Comparison of ENCODE assay signal across 21 cellular contexts in the genomic region with DNA sequence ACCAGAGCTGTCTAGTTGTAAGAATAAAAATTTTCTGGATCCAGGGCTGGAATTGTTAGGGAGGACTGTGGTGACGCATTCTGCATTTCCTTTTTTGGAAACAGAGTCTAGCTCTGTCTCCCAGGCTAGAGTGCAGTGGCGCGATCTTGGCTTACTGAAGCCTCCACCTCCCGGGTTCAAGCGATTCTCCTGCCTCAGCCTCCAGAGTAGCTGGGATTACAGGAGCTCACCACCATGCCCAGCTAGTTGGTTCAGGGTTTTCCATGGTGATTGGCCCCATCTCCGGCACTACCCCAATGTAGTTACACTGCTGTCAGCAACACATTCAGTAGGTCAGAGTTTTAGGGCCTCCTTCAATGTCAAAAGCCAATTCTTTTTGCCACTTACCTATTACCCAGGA. TPM values are rescaled to one million over a fixed set of nuclear protein-coding genes. Genes with fewer than 3 reads are reported as not detected.
DNase-seq lines count a peak whose midpoint lies in the region; ATAC-seq, FAIRE-seq and TF ChIP-seq lines count a peak whose summit lies in the region.
"Had no signal": no experiment of that assay in that cellular context is flagged by ENCODE, and none has a peak within 500 bp of the region (broad histone marks: within the 10 kb centered on the region; RNA-seq: fewer than 3 reads in every experiment).

No MANE protein-coding gene starts in this region.

- no peak overlapping the region for H4K91ac ChIP-seq in neuronal stem cell (ENCODE audit: low read depth, low read length, poor library complexity)

- H2BK120ac ChIP-seq in neuronal stem cell (ENCODE audit: low read depth, low read length) = no peak overlapping the region

- FAIRE-seq in GM12891 (lab: Jason Lieb, UNC) = no peak

- peak overlapping the region; percentile 73 for H3K27ac ChIP-seq in HUES48 (ENCODE audit: low read depth, low read length)
- H3K27ac ChIP-seq in epithelial cell of prostate = peak overlapping the region; percentile 86
- no peak overlapping the region for H3K27ac ChIP-seq in neural progenitor cell
- no peak overlapping the region for H3K27ac ChIP-seq in neuronal stem cell (replicated peaks; ENCODE audit: low read length)
- H3K27ac ChIP-seq: BLaER1 treated with 17β-estradiol and CSF1 and Interleukin-3, amounts not matched to agents 10 nM and 100 nM; transverse colon had no signal

- H4K8ac ChIP-seq in neuronal stem cell (ENCODE audit: low read depth, low read length) = no peak overlapping the region

- H3K9me3 Mint-ChIP-seq in neural progenitor cell = peaks cover 9% of the 10 kb centered on the region
- no peaks in the 10 kb centered on the region for H3K9me3 Mint-ChIP-seq in activated T-helper 17 cell treated with anti-CD3 and anti-CD28 coated beads, Interleukin-2, amount 50 U/mL, for 72 hours
- H3K9me3 Mint-ChIP-seq: WTC11 had no signal

- no peak overlapping the region for H2AK5ac ChIP-seq in neuronal stem cell (ENCODE audit: low read depth, low read length)

- H3K18ac ChIP-seq in neuronal stem cell (ENCODE audit: low read length) = no peak overlapping the region

- H2BK15ac ChIP-seq in neuronal stem cell (ENCODE audit: low read length) = no peak overlapping the region

- H3K27ac Mint-ChIP-seq in neural progenitor cell = peak overlapping the region; percentile 76
- no peak overlapping the region for H3K27ac Mint-ChIP-seq in activated T-helper 17 cell treated with anti-CD3 and anti-CD28 coated beads, Interleukin-2, amount 50 U/mL, for 72 hours
- H3K27ac Mint-ChIP-seq: memory B cell, WTC11 had no signal

- TF ChIP-seq POLR2A in GM12891 (IDR thresholded peaks at IDR 0.05; ENCODE audit: low read depth, low read length) = no peak

- no peaks in the 10 kb centered on the region for H4K20me1 ChIP-seq in neural progenitor cell (ENCODE audit: low read depth)

- H3K9me3 ChIP-seq in HUES48 (ENCODE audit: control insufficient read depth, insufficient read depth, low read length) (no peaks in the 10 kb centered on the region), neural progenitor cell (ENCODE audit: low read depth) (no peaks in the 10 kb centered on the region), neuronal stem cell (replicated peaks in 1 of 2; ENCODE audit: control insufficient read depth in 2 of 2, insufficient read depth in 1 of 2, low read depth in 1 of 2, low read length in 2 of 2) (peaks cover 0 to 5% of the 10 kb centered on the region in 2 donors)
- H3K9me3 ChIP-seq: SK-N-SH, transverse colon had no signal

- H3K4me1 ChIP-seq in HUES48 (ENCODE audit: control insufficient read depth, insufficient read depth, low read length) = peaks cover 24% of the 10 kb centered on the region
- peaks cover 57% of the 10 kb centered on the region for H3K4me1 ChIP-seq in neural progenitor cell
- peaks cover 29 to 30% of the 10 kb centered on the region in 2 donors for H3K4me1 ChIP-seq in neuronal stem cell (ENCODE audit: control insufficient read depth in 2 of 2, insufficient read depth in 1 of 2, low read depth in 1 of 2, low read length in 2 of 2)
- H3K4me1 ChIP-seq: transverse colon had no signal

- no peak overlapping the region for H3K4me2 ChIP-seq in neural progenitor cell
- H3K4me2 ChIP-seq in neuronal stem cell (ENCODE audit: insufficient read depth, low read length, poor library complexity, severe bottlenecking) = no peak overlapping the region

- no peak overlapping the region for H3K9ac ChIP-seq in HUES48 (ENCODE audit: low read depth, low read length)
- H3K9ac ChIP-seq in neural progenitor cell = no peak overlapping the region
- H3K9ac ChIP-seq in neuronal stem cell (ENCODE audit: low read depth, low read length, poor library complexity) = no peak overlapping the region
- H3K9ac ChIP-seq: BLaER1 treated with 17β-estradiol and CSF1 and Interleukin-3, amounts not matched to agents 10 nM and 100 nM had no signal

- no peak overlapping the region for H2BK12ac ChIP-seq in neuronal stem cell (ENCODE audit: low read length)

- H3K4ac ChIP-seq in neuronal stem cell (ENCODE audit: low read length) = no peak overlapping the region

- no peak overlapping the region for H3K23ac ChIP-seq in neuronal stem cell (ENCODE audit: low read depth, low read length, poor library complexity)

- no peak for ATAC-seq in activated T-helper 17 cell treated with anti-CD3 and anti-CD28 coated beads, Interleukin-2, amount 50 U/mL, for 72 hours (replicated peaks)
- ATAC-seq: right cardiac atrium had no signal

- peaks cover 81% of the 10 kb centered on the region for H3K4me1 Mint-ChIP-seq in neural progenitor cell
- H3K4me1 Mint-ChIP-seq in activated T-helper 17 cell treated with anti-CD3 and anti-CD28 coated beads, Interleukin-2, amount 50 U/mL, for 72 hours = peaks cover 6% of the 10 kb centered on the region

- H2BK5ac ChIP-seq in neuronal stem cell (ENCODE audit: low read length) = no peak overlapping the region

- no peak overlapping the region for H3K4me3 ChIP-seq in HUES48 (ENCODE audit: low read depth, low read length)
- no peak overlapping the region for H3K4me3 ChIP-seq in neural progenitor cell
- no peak overlapping the region for H3K4me3 ChIP-seq in neuronal stem cell (ENCODE audit: low read length in 2 of 2)
- H3K4me3 ChIP-seq: BLaER1 treated with 17β-estradiol and CSF1 and Interleukin-3, amounts not matched to agents 10 nM and 100 nM; transverse colon had no signal

- H3K36me3 Mint-ChIP-seq in neural progenitor cell = peaks cover 3% of the 10 kb centered on the region
- no peaks in the 10 kb centered on the region for H3K36me3 Mint-ChIP-seq in activated T-helper 17 cell treated with anti-CD3 and anti-CD28 coated beads, Interleukin-2, amount 50 U/mL, for 72 hours (ENCODE audit: low read depth)
- H3K36me3 Mint-ChIP-seq: memory B cell, WTC11 had no signal

- WGBS in neuronal stem cell (ENCODE audit: extremely low coverage in 2 of 2, insufficient read length in 2 of 2, insufficient replicate concordance in 1 of 2), 2 donors = no CpG with 5 or more reads among the region's 6 CpGs

- H3K79me2 ChIP-seq in neural progenitor cell (ENCODE audit: low read depth) = no peaks in the 10 kb centered on the region

- H3K4me3 Mint-ChIP-seq in neural progenitor cell = no peak overlapping the region
- H3K4me3 Mint-ChIP-seq in activated T-helper 17 cell treated with anti-CD3 and anti-CD28 coated beads, Interleukin-2, amount 50 U/mL, for 72 hours = no peak overlapping the region
- H3K4me3 Mint-ChIP-seq: WTC11 had no signal

- H3F3A ChIP-seq in neural progenitor cell (ENCODE audit: low read depth) = peaks cover 40% of the 10 kb centered on the region

- peak; percentile 31 for DNase-seq in RPMI7951 (ENCODE audit: low read depth)
- no peak for DNase-seq in epithelial cell of prostate (ENCODE audit: low read depth, low spot score)
- DNase-seq in neural progenitor cell (ENCODE audit: low spot score) = no peak
- no peak for DNase-seq in neuronal stem cell (ENCODE audit: low spot score)
- no peak for DNase-seq in GM12891 (ENCODE audit: insufficient read length, low spot score)
- DNase-seq: activated CD4-positive, alpha-beta T cell treated with anti-CD3 and anti-CD28 coated beads, Interleukin-2, amount 50 U/mL, for 1 hour; activated gamma-delta T cell treated with Interleukin-2 at 50 U/mL for 16 hours; activated T-cell treated with anti-CD3 and anti-CD28 coated beads, Interleukin-2, amount 50 U/mL, for 1 hour; HCEC 1CT; hypothalamus; NCI-H748 treated with DMSO at 0.1 percent for 48 hours; right cardiac atrium; SK-N-SH; stimulated activated CD4-positive, alpha-beta T cell treated with anti-CD3 and anti-CD28 coated beads, Interleukin-12 subunit alpha, Interleukin-12 subunit beta, amount 100 ng/mL, for 4 hours; stimulated activated CD4-positive, alpha-beta T cell treated with anti-CD3 and anti-CD28 coated beads, Interleukin-4, amount 100 ng/mL, for 1 hour; transverse colon had no signal

- H2AFZ ChIP-seq in neural progenitor cell (replicated peaks) (no peak overlapping the region), neuronal stem cell (ENCODE audit: low read length) (no peak overlapping the region)

- H3K36me3 ChIP-seq in HUES48 (ENCODE audit: control insufficient read depth, insufficient read depth, low read length) = no peaks in the 10 kb centered on the region
- no peaks in the 10 kb centered on the region for H3K36me3 ChIP-seq in neural progenitor cell
- no peaks in the 10 kb centered on the region for H3K36me3 ChIP-seq in neuronal stem cell (replicated peaks in 1 of 2; ENCODE audit: control insufficient read depth in 2 of 2, insufficient read depth in 2 of 2, low read length in 2 of 2)
- H3K36me3 ChIP-seq: BLaER1 treated with 17β-estradiol and CSF1 and Interleukin-3, amounts not matched to agents 10 nM and 100 nM; transverse colon had no signal

- no peak for TF ChIP-seq CTCF in neural progenitor cell (IDR thresholded peaks at IDR 0.05)

- no peaks in the 10 kb centered on the region for H3K79me1 ChIP-seq in neuronal stem cell (ENCODE audit: low read depth, low read length)

- no peak overlapping the region for H3K14ac ChIP-seq in neuronal stem cell (ENCODE audit: low read length)

- no peaks in the 10 kb centered on the region for H3K27me3 ChIP-seq in HUES48 (ENCODE audit: control insufficient read depth, insufficient read depth, low read length)
- H3K27me3 ChIP-seq in neural progenitor cell = no peaks in the 10 kb centered on the region
- no peaks in the 10 kb centered on the region for H3K27me3 ChIP-seq in neuronal stem cell (ENCODE audit: control insufficient read depth in 3 of 3, insufficient read depth in 3 of 3, low read depth in 1 of 3, low read length in 3 of 3)
- H3K27me3 ChIP-seq: transverse colon had no signal

- H3K27me3 Mint-ChIP-seq in neural progenitor cell (ENCODE audit: insufficient read depth, low read depth) = peaks cover 8% of the 10 kb centered on the region
- H3K27me3 Mint-ChIP-seq in activated T-helper 17 cell treated with anti-CD3 and anti-CD28 coated beads, Interleukin-2, amount 50 U/mL, for 72 hours = peaks cover 15% of the 10 kb centered on the region

TF ChIP-seq in GM12891, 5 proteins besides CTCF, POLR2A, EP300 and RAD21:
- no peak for TF ChIP-seq POU2F2 (IDR thresholded peaks at IDR 0.05; ENCODE audit: low read depth, low read length)
- no peak for TF ChIP-seq TAF1 (IDR thresholded peaks at IDR 0.05; ENCODE audit: low read depth, low read length)
- no peak for TF ChIP-seq SPI1 (IDR thresholded peaks at IDR 0.05; ENCODE audit: low read depth, low read length)
- TF ChIP-seq POLR2AphosphoS5 (IDR thresholded peaks at IDR 0.05; ENCODE audit: low read depth, low read length) = no peak
- no peak for TF ChIP-seq PAX5 (IDR thresholded peaks at IDR 0.05; ENCODE audit: insufficient read depth, low read length, severe bottlenecking)

RNA-seq across cellular contexts. Expression of a gene that starts 58.6 kb away (rescaled TPM):
- 7.0 and 9.3 TPM in 2 replicates for total RNA-seq in RPMI7951 (2014; rRNA removed; shearing (Covaris generic))
- total RNA-seq in neural progenitor cell (ENCODE audit: low replicate concordance) = 23.0 and 24.1 TPM in 2 replicates
- polyA plus RNA-seq in neuronal stem cell (2013, experiment 1 of 2) = 4.4 TPM
- polyA plus RNA-seq in neuronal stem cell (2013, experiment 2 of 2) = 3.8 TPM
- under 1 TPM in 1 of 2 donors, not detected in 1; 0.11 TPM for total RNA-seq in activated T-helper 17 cell treated with anti-CD3 and anti-CD28 coated beads, Interleukin-2, amount 50 U/mL, for 72 hours
- polyA plus RNA-seq in GM12891 (2012; ENCODE audit: low read depth, missing spikeins) = not detected

Comparison
In these comparisons a context has a peak if more than half of its experiments do, and no peak if none do; other contexts are left out.
1. H3K27ac ChIP-seq: peak in HUES48 (single experiment) and epithelial cell of prostate (single experiment); none in neural progenitor cell (single experiment) and neuronal stem cell (single experiment).